In the genomic region with DNA sequence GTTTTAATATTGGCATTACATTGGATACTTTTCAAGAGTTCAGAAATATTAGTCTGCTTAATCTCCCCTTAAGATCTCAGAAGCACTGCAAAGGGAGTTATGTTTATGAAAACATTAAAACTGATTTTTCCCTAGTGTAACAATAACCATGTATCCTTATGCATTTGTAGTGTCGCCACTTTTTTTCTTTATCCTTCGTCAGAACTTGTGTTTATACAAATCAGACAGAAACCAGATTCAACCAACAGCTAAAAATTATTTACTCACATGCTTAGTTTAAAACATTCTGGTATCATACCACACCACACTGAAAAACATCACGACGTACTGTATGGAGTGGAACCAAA, we compare ENCODE assay signal across 8 cellular contexts. TPM values are rescaled to one million over a fixed set of nuclear protein-coding genes. Genes with fewer than 3 reads are reported as not detected.
DNase-seq lines count a peak whose midpoint lies in the region; ATAC-seq, FAIRE-seq and TF ChIP-seq lines count a peak whose summit lies in the region.

No MANE protein-coding gene starts in this region.

- H3K9me2 ChIP-seq in PC-3 (replicated peaks; ENCODE audit: low read length) = no peaks in the 10 kb centered on the region

- H3K4me3 Mint-ChIP-seq in Caco-2 (ENCODE audit: unreplicated experiment) (peak overlapping the region; percentile 100), endothelial cell (ENCODE audit: unreplicated experiment) (peak overlapping the region; percentile 94)

- intact Hi-C loops in Caco-2 (cut with micrococcal nuclease; ENCODE audit: unreplicated experiment) = no loop called here
- intact Hi-C loops in PC-3 (cut with micrococcal nuclease) = loop anchor here (5.0 kb wide), 1 partner anchor 102 kb away; a partner anchor contains a TSS
- intact Hi-C loops in pancreas (cut with DNase I) = no loop called here

- H3K4me2 ChIP-seq in PC-3 (ENCODE audit: low read length) = peak overlapping the region; percentile 89

- FAIRE-seq in pancreas (lab: Jason Lieb, UNC) = peak; percentile 77

- H3K4me1 ChIP-seq in Caco-2 = peaks cover 9% of the 10 kb centered on the region
- H3K4me1 ChIP-seq in PC-3 (ENCODE audit: insufficient read depth, low read length) = peaks cover 12% of the 10 kb centered on the region
- peaks cover 26 to 57% (median 30%) of the 10 kb centered on the region in 3 donors for H3K4me1 ChIP-seq in pancreas

- H3K9me3 ChIP-seq in Caco-2 (no peaks in the 10 kb centered on the region), PC-3 (ENCODE audit: low read length) (no peaks in the 10 kb centered on the region), pancreas (no peaks in the 10 kb centered on the region)

- TSS peak; percentile 47 for BruUV-seq in Caco-2 (replicated peaks; lab: Mats Ljungman, UMichigan)
- no TSS peak for BruUV-seq in PC-3 (replicated peaks; lab: Mats Ljungman, UMichigan)

- H3K36me3 ChIP-seq in Caco-2 (ENCODE audit: control insufficient read depth, insufficient read depth, low read length) (no peaks in the 10 kb centered on the region), PC-3 (ENCODE audit: low read depth, low read length) (no peaks in the 10 kb centered on the region), pancreas (no peaks in the 10 kb centered on the region)

- H3K27ac ChIP-seq in PC-3 (ENCODE audit: low read length) (no peak overlapping the region), pancreas (peak overlapping the region; percentile 96 to 99 (median 98))

- DNase-seq in Caco-2 = no peak
- no peak for DNase-seq in PC-3
- no peak for DNase-seq in endothelial cell (ENCODE audit: low spot score)
- DNase-seq in pancreas = no peak
- no peak for DNase-seq in kidney glomerular epithelial cell (lab: John Stamatoyannopoulos, UW)
- DNase-seq in COLO829 (ENCODE audit: low spot score) = no peak
- DNase-seq in activated CD4-positive, alpha-beta T cell treated with anti-CD3 and anti-CD28 coated beads for 4 hours = no peak
- no peak for DNase-seq in retina

- no peaks in the 10 kb centered on the region for H3F3A ChIP-seq in PC-3 (ENCODE audit: low read length, unreplicated experiment)

- H3K27ac Mint-ChIP-seq in Caco-2 (ENCODE audit: unreplicated experiment) = peak overlapping the region; percentile 98
- peak overlapping the region; percentile 92 for H3K27ac Mint-ChIP-seq in endothelial cell (ENCODE audit: unreplicated experiment)

- TF ChIP-seq CTCF in Caco-2 (IDR thresholded peaks at IDR 0.05; ENCODE audit: insufficient read depth in 1 of 2, low read depth in 1 of 2, low read length in 1 of 2, severe bottlenecking in 1 of 2, unreplicated experiment in 1 of 2) = no peak
- no peak for TF ChIP-seq CTCF in PC-3 (conservative IDR thresholded peaks at IDR 0.05; ENCODE audit: low read depth, low read length)
- TF ChIP-seq CTCF in endothelial cell (IDR thresholded peaks at IDR 0.05; ENCODE audit: unreplicated experiment) = no peak
- TF ChIP-seq CTCF in pancreas (IDR thresholded peaks at IDR 0.05) = no peak

- peaks cover 18% of the 10 kb centered on the region for H3K4me1 Mint-ChIP-seq in Caco-2 (ENCODE audit: low read depth, unreplicated experiment)
- H3K4me1 Mint-ChIP-seq in endothelial cell (ENCODE audit: unreplicated experiment) = peaks cover 21% of the 10 kb centered on the region

- H4K20me1 ChIP-seq in PC-3 (ENCODE audit: low read length) = 0 out of 2 replicates have a peak, but pooled peaks cover 4% of the 10 kb centered on the region

- POLR2A ChIA-PET in Caco-2 (lab: Charles Lee) = interaction anchor here (0.6 kb wide), 1 partner anchor 73 kb away, joined by 4 read pairs; no protein-coding TSS in a partner anchor
- POLR2A ChIA-PET in PC-3 (lab: Charles Lee; ENCODE audit: unreplicated experiment) = no interaction called here

- H3K9me3 Mint-ChIP-seq in Caco-2 (ENCODE audit: unreplicated experiment) (no peaks in the 10 kb centered on the region), endothelial cell (ENCODE audit: unreplicated experiment) (peaks cover 4% of the 10 kb centered on the region)

- ATAC-seq in PC-3 (no peak), pancreas (no peak)

- H2AFZ ChIP-seq in PC-3 (ENCODE audit: low read length) = peak overlapping the region; percentile 82

- CTCF ChIA-PET in Caco-2 (lab: Charles Lee) = no interaction called here
- CTCF ChIA-PET in PC-3 (lab: Charles Lee) = no interaction called here

- H3K79me2 ChIP-seq in PC-3 (ENCODE audit: low read length) = peaks cover 60% of the 10 kb centered on the region

- peak overlapping the region; percentile 90 for H3K9ac ChIP-seq in PC-3 (ENCODE audit: low read length)

- peak overlapping the region; percentile 67 for H3K4me3 ChIP-seq in Caco-2 (ENCODE audit: low read depth, low read length)
- H3K4me3 ChIP-seq in PC-3 (ENCODE audit: low read length) = peak overlapping the region; percentile 70
- peak overlapping the region in 3 of 4 donors; percentile 83 to 89 (median 86) for H3K4me3 ChIP-seq in pancreas

- H3K27me3 Mint-ChIP-seq in Caco-2 (ENCODE audit: insufficient read depth, unreplicated experiment) (no peaks in the 10 kb centered on the region), endothelial cell (ENCODE audit: unreplicated experiment) (peaks cover 18% of the 10 kb centered on the region)

- H3K27me3 ChIP-seq in Caco-2 (replicated peaks; ENCODE audit: control insufficient read depth, insufficient read depth, low read length) = no peaks in the 10 kb centered on the region
- H3K27me3 ChIP-seq in PC-3 (ENCODE audit: low read length) = no peaks in the 10 kb centered on the region
- H3K27me3 ChIP-seq in pancreas = no peaks in the 10 kb centered on the region

- H3K36me3 Mint-ChIP-seq in Caco-2 (ENCODE audit: insufficient read depth, unreplicated experiment) (peaks cover 20% of the 10 kb centered on the region), endothelial cell (ENCODE audit: low read depth, unreplicated experiment) (peaks cover 5% of the 10 kb centered on the region)

- WGBS in pancreas, 2 donors = 2 to 6% methylated on average over 4 of the region's 4 CpGs

RNA-seq across cellular contexts. Expression of a gene that starts 1.3 kb away (rescaled TPM):
- total RNA-seq in Caco-2 (2022) (29.4 and 32.2 TPM in 2 replicates), PC-3 (2014; rRNA removed) (29.6 and 31.4 TPM in 2 replicates), endothelial cell (ENCODE audit: unreplicated experiment) (8.4 TPM), pancreas (10 to 100 TPM; 14.5 to 25.1 (median 18.3) TPM)
- 1 to 10 TPM; 7.1 to 7.3 TPM for polyA plus RNA-seq in pancreas
